ENCODE assay signal across 1 cellular context in genomic region chr11:30107899-30108298, GRCh38.
TF ChIP-seq lines count a peak whose summit lies in the region.

No MANE protein-coding gene starts in this region.

TF ChIP-seq in SK-N-SH, 30 proteins besides CTCF, POLR2A, EP300 and RAD21 (continued from another document):
- TF ChIP-seq ZBTB33 (IDR thresholded peaks at IDR 0.05; ENCODE audit: borderline replicate concordance, low read depth) (no peak), SMC3 (IDR thresholded peaks at IDR 0.05; ENCODE audit: low read depth, low read length) (no peak), ELF1 (IDR thresholded peaks at IDR 0.05) (no peak), NRF1 (IDR thresholded peaks at IDR 0.05; ENCODE audit: low read depth, low read length) (no peak), JUND (IDR thresholded peaks at IDR 0.05) (peak; percentile 27), EZH2phosphoT487 (IDR thresholded peaks at IDR 0.05; ENCODE audit: borderline replicate concordance, low read depth) (no peak), FOXJ3 (CRISPR knock-in tag; IDR thresholded peaks at IDR 0.05) (no peak), NFIC (IDR thresholded peaks at IDR 0.05; ENCODE audit: borderline replicate concordance) (no peak), TEAD4 (IDR thresholded peaks at IDR 0.05; ENCODE audit: borderline replicate concordance, insufficient read depth) (no peak)
